17 cellular contexts compared by ENCODE assay signal in the genomic region with DNA sequence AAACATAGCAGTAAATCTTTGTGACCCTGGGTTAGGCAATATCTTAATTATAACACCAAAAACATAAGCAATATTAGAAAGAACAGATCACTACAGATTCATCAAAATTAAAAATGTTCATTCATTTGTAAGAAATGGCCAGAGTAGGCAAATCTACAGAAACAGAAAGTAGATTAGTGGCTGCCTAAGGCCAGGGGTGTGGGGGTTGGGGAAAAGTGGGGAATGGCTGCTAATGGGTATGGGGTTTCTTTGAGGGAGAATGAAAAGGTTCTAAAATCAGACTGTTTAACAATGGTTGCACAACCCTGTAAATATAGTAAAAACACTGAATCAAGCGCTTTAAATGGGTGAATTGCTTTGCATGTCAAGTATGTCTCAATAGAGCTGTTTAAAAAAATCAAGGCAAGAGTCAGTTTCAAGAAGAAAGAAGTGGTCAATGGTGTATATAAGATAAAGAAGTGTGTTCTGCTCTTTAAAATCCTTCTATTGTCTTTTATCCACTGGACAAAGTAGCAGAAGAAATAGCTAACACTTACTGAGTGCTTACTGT. TPM values are rescaled to one million over a fixed set of nuclear protein-coding genes. Genes with fewer than 3 reads are reported as not detected.
DNase-seq lines count a peak whose midpoint lies in the region; ATAC-seq, FAIRE-seq and TF ChIP-seq lines count a peak whose summit lies in the region.
"Had no signal": no experiment of that assay in that cellular context is flagged by ENCODE, and none has a peak within 500 bp of the region (broad histone marks: within the 10 kb centered on the region; RNA-seq: fewer than 3 reads in every experiment).

No MANE protein-coding gene starts in this region.

- H3K4me3 Mint-ChIP-seq in CD14-positive monocyte: no peak overlapping the region
- H3K4me3 Mint-ChIP-seq: effector memory CD8-positive, alpha-beta T cell had no signal

- TF ChIP-seq CTCF in CD14-positive monocyte (IDR thresholded peaks at IDR 0.05) (no peak), OCI-LY7 (conservative IDR thresholded peaks at IDR 0.05; ENCODE audit: low read length) (no peak), BE2C (IDR thresholded peaks at IDR 0.05; ENCODE audit: low read depth, low read length) (no peak)

- intact Hi-C loops in CD14-positive monocyte (cut with micrococcal nuclease) (no loop called here), OCI-LY7 (cut with micrococcal nuclease; ENCODE audit: unreplicated experiment) (no loop called here)

- H3K9me3 Mint-ChIP-seq in CD14-positive monocyte: peaks cover 2 to 16% (median 9%) of the 10 kb centered on the region in 7 donors
- H3K9me3 Mint-ChIP-seq: effector memory CD8-positive, alpha-beta T cell had no signal

- peak; percentile 24 for FAIRE-seq in islet of Langerhans (lab: Jason Lieb, UNC)

- H3K36me3 ChIP-seq in OCI-LY7 (ENCODE audit: insufficient read depth, low read length): peaks cover 45% of the 10 kb centered on the region
- H3K36me3 ChIP-seq in BE2C: peaks cover 6% of the 10 kb centered on the region
- H3K36me3 ChIP-seq: adrenal gland, tibial artery had no signal

- H3K4me3 ChIP-seq in OCI-LY7 (ENCODE audit: low read depth, low read length, poor library complexity, severe bottlenecking) (no peak overlapping the region), BE2C (ENCODE audit: low read depth, low read length) (no peak overlapping the region)
- H3K4me3 ChIP-seq: adrenal gland, tibial artery had no signal

- no peak overlapping the region for H3K27ac ChIP-seq in OCI-LY7 (ENCODE audit: low read depth, low read length, poor library complexity, severe bottlenecking)
- H3K27ac ChIP-seq: adrenal gland had no signal

- H2AFZ ChIP-seq in OCI-LY7 (ENCODE audit: low read length): no peak overlapping the region

- H3K79me2 ChIP-seq in OCI-LY7 (ENCODE audit: insufficient read depth, low read depth, low read length): peaks cover 34% of the 10 kb centered on the region; the same call in 1 of the 2 replicates

- no peak for DNase-seq in CD14-positive monocyte (ENCODE audit: low spot score)
- no peak for DNase-seq in OCI-LY7 (ENCODE audit: low spot score)
- DNase-seq in BE2C: no peak
- DNase-seq in DMS53 (lab: John Stamatoyannopoulos, UW): no peak
- DNase-seq in HT-29 (ENCODE audit: low spot score): no peak
- no peak for DNase-seq in activated T-cell treated with anti-CD3 and anti-CD28 coated beads, Interleukin-2, amount 50 U/mL, for 48 hours
- DNase-seq: activated CD4-positive, alpha-beta T cell treated with anti-CD3 and anti-CD28 coated beads for 4 hours; activated T-cell treated with anti-CD3 and anti-CD28 coated beads, Interleukin-2, amount 50 U/mL, for 1 hour; adrenal gland; caudate nucleus; effector memory CD8-positive, alpha-beta T cell; occipital lobe; SHP77 treated with DMSO at 0.1 percent for 48 hours; stimulated activated CD4-positive, alpha-beta T cell treated with anti-CD3 and anti-CD28 coated beads, Interleukin-4, amount 100 ng/mL, for 1 hour; tibial artery had no signal

- POLR2A ChIA-PET in OCI-LY7 (lab: Charles Lee): interaction anchor here (0.6 to 2.3 kb wide), 6 partner anchors 10 to 938 kb away, joined by 3 to 5 read pairs (median 4); no protein-coding TSS in a partner anchor

- H3K4me1 ChIP-seq in OCI-LY7 (ENCODE audit: insufficient read depth, low read length, poor library complexity, severe bottlenecking) (peaks cover 14% of the 10 kb centered on the region), BE2C (peaks cover 34% of the 10 kb centered on the region)

- H3K9me3 ChIP-seq in OCI-LY7 (ENCODE audit: low read length) (peaks cover 20% of the 10 kb centered on the region; the same call in 1 of the 2 replicates), BE2C (0 out of 2 replicates have a peak, but pooled peaks cover under 1% of the 10 kb centered on the region)
- H3K9me3 ChIP-seq: adrenal gland had no signal

- CTCF ChIA-PET in OCI-LY7 (lab: Charles Lee; ENCODE audit: unreplicated experiment): no interaction called here

- peaks cover 6 to 13% of the 10 kb centered on the region in 2 donors for H3K36me3 Mint-ChIP-seq in CD14-positive monocyte

- H4K20me1 ChIP-seq in OCI-LY7 (ENCODE audit: insufficient read depth, low read length): no peaks in the 10 kb centered on the region

- peak; percentile 43 for ATAC-seq in HG02798 (IDR thresholded peaks at IDR 0.05; ENCODE audit: poor library complexity, unreplicated experiment)
- ATAC-seq: effector memory CD8-positive, alpha-beta T cell had no signal

- no TSS peak for BruUV-seq in OCI-LY7 (replicated peaks; lab: Mats Ljungman, UMichigan)

- peak overlapping the region; percentile 25 for H3K4me2 ChIP-seq in OCI-LY7 (ENCODE audit: low read length)

- H3K27me3 Mint-ChIP-seq in CD14-positive monocyte (ENCODE audit: low read depth in 3 of 3): peaks cover 0 to 1% (median 0%) of the 10 kb centered on the region in 3 donors
- H3K27me3 Mint-ChIP-seq: effector memory CD8-positive, alpha-beta T cell had no signal

- H3K27ac Mint-ChIP-seq in CD14-positive monocyte: peak overlapping the region in 4 of 7 donors; percentile 0 to 6 (median 2)

- no peaks in the 10 kb centered on the region for H3K9me2 ChIP-seq in OCI-LY7 (ENCODE audit: insufficient read depth, low read length)

- H3K4me1 Mint-ChIP-seq in CD14-positive monocyte: peaks cover 25% of the 10 kb centered on the region

- no peaks in the 10 kb centered on the region for H3K27me3 ChIP-seq in BE2C
- H3K27me3 ChIP-seq: adrenal gland, tibial artery had no signal

RNA-seq across cellular contexts. Expression of a gene that starts 42.6 kb away (rescaled TPM):
- 1 to 10 TPM; 3.4 to 4.3 TPM for polyA plus RNA-seq in CD14-positive monocyte
- 43.6 and 44.1 TPM in 2 replicates for total RNA-seq in OCI-LY7 (2014; rRNA removed; shearing (Covaris generic))
- total RNA-seq in OCI-LY7 (2022): 35.5 and 45.4 TPM in 2 replicates
- 17.2 TPM for polyA plus RNA-seq in BE2C (2012; ENCODE audit: insufficient read depth, insufficient read length, low read depth)
- total RNA-seq in HT-29 (2014; rRNA removed; shearing (Covaris generic)): 48.8 and 59.5 TPM in 2 replicates
